Comparison of ENCODE assay signal across 7 cellular contexts in genomic region chr2:173027181-173028128, GRCh38. TPM values are rescaled to one million over a fixed set of nuclear protein-coding genes. Genes with fewer than 3 reads are reported as not detected.
DNase-seq lines count a peak whose midpoint lies in the region; ATAC-seq and TF ChIP-seq lines count a peak whose summit lies in the region.

No MANE protein-coding gene starts in this region.

- no peak overlapping the region for H3K4me3 ChIP-seq in Jurkat, Clone E6-1 (ENCODE audit: low read length)

- intact Hi-C loops in natural killer cell (cut with micrococcal nuclease), result loop anchor here (1.0 kb wide), 2 partner anchors 183 to 1314 kb away; no protein-coding TSS in a partner anchor

- no peaks in the 10 kb centered on the region for H3K36me3 Mint-ChIP-seq in natural killer cell

- peak; percentile 72 to 87 (median 84) for ATAC-seq in natural killer cell

- TF ChIP-seq CTCF in GM13977 (IDR thresholded peaks at IDR 0.05; ENCODE audit: extremely low read depth, insufficient read depth, missing control alignments) (peak; percentile 91), natural killer cell (IDR thresholded peaks at IDR 0.05) (peak; percentile 98)

- DNase-seq in GM13977 (ENCODE audit: low spot score), result peak; percentile 80
- peak; percentile 87 for DNase-seq in Jurkat, Clone E6-1 (ENCODE audit: low read depth, low spot score)
- DNase-seq in OCI-M2 (lab: John Stamatoyannopoulos, UW; ENCODE audit: unreplicated experiment), result peak; percentile 1
- peak; percentile 52 for DNase-seq in activated T-cell treated with anti-CD3 and anti-CD28 coated beads, Interleukin-2, amount 50 U/mL, for 1 hour
- peak; percentile 83 for DNase-seq in fibroblast of gingiva (ENCODE audit: low read depth)
- DNase-seq in natural killer cell, result peak; percentile 54
- peak; percentile 26 to 56 for DNase-seq in stimulated activated CD8-positive, alpha-beta memory T cell treated with anti-CD3 and anti-CD28 coated beads, Interleukin-7, amount 100 ng/mL, for 48 hours (ENCODE audit: extremely low read depth in 1 of 2, low read depth in 1 of 2)

- no peaks in the 10 kb centered on the region for H3K4me1 Mint-ChIP-seq in natural killer cell

- H3K9me3 Mint-ChIP-seq in natural killer cell, result no peaks in the 10 kb centered on the region

- peaks cover 20 to 26% of the 10 kb centered on the region in 2 donors for H3K27me3 Mint-ChIP-seq in natural killer cell (ENCODE audit: low read depth in 2 of 2)

- H3K4me3 Mint-ChIP-seq in natural killer cell, result no peak overlapping the region

- no peak overlapping the region for H3K27ac Mint-ChIP-seq in natural killer cell

- in situ Hi-C loops in GM13977 (cut with MboI; ENCODE audit: low pct_unique_long_range_greater_than_20kb, low sequenced_read_pairs, unreplicated experiment), result loop anchor here (5.0 kb wide), 1 partner anchor 185 kb away; no protein-coding TSS in a partner anchor

RNA-seq across cellular contexts. Expression of gene MAP3K20, which starts 48.2 kb away (rescaled TPM):
- 29.3 TPM for polyA plus RNA-seq in Jurkat, Clone E6-1 (2012; ENCODE audit: insufficient read depth, insufficient read length)
- 1 to 10 TPM; 1.6 to 3.0 (median 2.5) TPM for total RNA-seq in natural killer cell

Comparison
In these comparisons a context has a peak if more than half of its experiments do, and no peak if none do; other contexts are left out.
1. DNase-seq: peak in every context shown above with its lines; median percentile 87 in Jurkat, Clone E6-1; 83 in fibroblast of gingiva; 80 in GM13977; 54 in natural killer cell; 52 in activated T-cell treated with anti-CD3 and anti-CD28 coated beads, Interleukin-2, amount 50 U/mL, for 1 hour; 41 in stimulated activated CD8-positive, alpha-beta memory T cell treated with anti-CD3 and anti-CD28 coated beads, Interleukin-7, amount 100 ng/mL, for 48 hours; 1 in OCI-M2.